ENCODE assay signal across 13 cellular contexts in the genomic region with DNA sequence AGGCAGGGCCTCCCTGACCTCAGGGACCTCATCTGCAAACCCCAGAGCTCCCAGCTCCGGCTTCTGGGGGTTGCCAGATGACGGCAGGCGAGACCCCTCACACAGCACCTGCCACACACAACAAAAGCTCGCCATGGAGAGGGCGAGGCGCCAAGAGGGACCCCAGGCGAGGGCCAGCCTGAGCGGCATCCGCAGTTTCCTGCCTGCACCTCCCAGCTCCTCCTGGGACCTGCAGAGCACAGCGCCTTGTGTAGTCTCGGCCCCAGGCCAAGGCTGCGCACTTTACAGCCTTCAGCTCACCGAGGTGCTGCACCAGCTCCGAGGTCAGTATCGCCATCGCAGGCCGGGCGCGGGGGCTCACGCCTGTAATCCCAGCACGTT.
"Had no signal": no experiment of that assay in that cellular context is flagged by ENCODE, and none has a peak within 500 bp of the region (broad histone marks: within the 10 kb centered on the region; RNA-seq: fewer than 3 reads in every experiment).

No MANE protein-coding gene starts in this region.

- ATAC-seq: foreskin keratinocyte, natural killer cell had no signal

- DNase-seq: cerebellar nuclear complex; colonic mucosa; dermis blood vessel endothelial cell; foreskin keratinocyte; kidney glomerular epithelial cell; natural killer cell; small intestine; stimulated activated CD4-positive, alpha-beta T cell treated with anti-CD3 and anti-CD28 coated beads, Interleukin-2, amount 100 ng/mL, for 48 hours; stimulated activated naive CD4-positive, alpha-beta T cell treated with Interleukin-2 at 50 U/mL for 16 hours; trophoblast cell had no signal

- H3K27ac Mint-ChIP-seq: memory B cell, mesothelial cell of epicardium, natural killer cell had no signal

- H3K9me3 ChIP-seq: colonic mucosa had no signal

- H3K9me3 Mint-ChIP-seq: memory B cell, natural killer cell had no signal

- H3K4me1 Mint-ChIP-seq: memory B cell, natural killer cell had no signal

- H3K27me3 ChIP-seq: colonic mucosa, foreskin keratinocyte had no signal

- FAIRE-seq: small intestine, urothelium cell line had no signal

- H3K36me3 Mint-ChIP-seq: memory B cell, mesothelial cell of epicardium, natural killer cell had no signal

- H3K4me3 ChIP-seq: colonic mucosa had no signal

- H3K4me1 ChIP-seq: colonic mucosa, foreskin keratinocyte had no signal

- H3K27ac ChIP-seq: colonic mucosa, foreskin keratinocyte had no signal

- H3K4me3 Mint-ChIP-seq: memory B cell, mesothelial cell of epicardium, natural killer cell had no signal

- H3K36me3 ChIP-seq: colonic mucosa had no signal
